Comparison of ENCODE assay signal across 1 cellular context in the genomic region with DNA sequence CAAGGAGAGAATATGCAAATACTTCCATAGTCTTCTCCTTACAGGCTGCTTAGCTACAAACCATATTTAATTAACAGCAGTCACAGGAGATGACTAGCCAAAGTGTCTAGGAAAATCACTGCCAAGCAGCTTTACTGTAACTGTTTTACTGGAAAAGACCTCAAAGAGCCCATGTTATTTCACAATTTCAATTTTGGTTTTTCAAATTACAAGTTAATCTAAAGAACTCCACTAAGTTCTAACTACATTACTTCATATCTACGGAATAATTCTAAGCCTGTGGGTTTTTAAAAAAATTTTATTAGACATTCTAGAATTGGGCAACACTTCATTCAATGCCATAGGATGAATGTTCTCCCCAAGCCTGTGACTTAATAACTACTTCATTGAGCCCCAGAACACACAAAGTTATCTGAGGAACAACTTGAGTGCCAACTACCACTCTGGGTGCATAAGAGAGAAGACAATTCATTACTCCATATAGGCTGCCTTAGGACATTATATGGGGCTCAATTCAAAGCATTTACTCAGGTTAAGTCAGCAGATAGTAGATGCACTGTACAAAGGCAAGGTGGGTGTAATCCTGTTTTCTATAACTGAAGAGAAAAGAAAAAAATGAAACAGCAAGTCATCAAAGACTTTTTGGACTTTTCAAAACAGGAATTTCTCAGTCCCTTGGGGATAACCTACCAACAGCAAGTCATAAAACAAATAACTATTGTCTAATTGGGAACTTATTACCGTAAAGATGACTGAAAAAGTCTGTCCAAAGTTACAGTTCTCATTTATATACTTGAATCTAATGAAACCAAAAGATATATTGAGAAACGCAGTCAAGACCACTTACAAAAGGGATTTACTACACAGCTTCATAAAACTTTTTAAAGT.
TF ChIP-seq lines count a peak whose summit lies in the region.

No MANE protein-coding gene starts in this region.

TF ChIP-seq in SK-N-SH, 30 proteins besides CTCF, POLR2A, EP300 and RAD21:
- TF ChIP-seq, protein P1, sequence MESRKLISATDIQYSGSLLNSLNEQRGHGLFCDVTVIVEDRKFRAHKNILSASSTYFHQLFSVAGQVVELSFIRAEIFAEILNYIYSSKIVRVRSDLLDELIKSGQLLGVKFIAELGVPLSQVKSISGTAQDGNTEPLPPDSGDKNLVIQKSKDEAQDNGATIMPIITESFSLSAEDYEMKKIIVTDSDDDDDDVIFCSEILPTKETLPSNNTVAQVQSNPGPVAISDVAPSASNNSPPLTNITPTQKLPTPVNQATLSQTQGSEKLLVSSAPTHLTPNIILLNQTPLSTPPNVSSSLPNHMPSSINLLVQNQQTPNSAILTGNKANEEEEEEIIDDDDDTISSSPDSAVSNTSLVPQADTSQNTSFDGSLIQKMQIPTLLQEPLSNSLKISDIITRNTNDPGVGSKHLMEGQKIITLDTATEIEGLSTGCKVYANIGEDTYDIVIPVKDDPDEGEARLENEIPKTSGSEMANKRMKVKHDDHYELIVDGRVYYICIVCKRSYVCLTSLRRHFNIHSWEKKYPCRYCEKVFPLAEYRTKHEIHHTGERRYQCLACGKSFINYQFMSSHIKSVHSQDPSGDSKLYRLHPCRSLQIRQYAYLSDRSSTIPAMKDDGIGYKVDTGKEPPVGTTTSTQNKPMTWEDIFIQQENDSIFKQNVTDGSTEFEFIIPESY (IDR thresholded peaks at IDR 0.05; ENCODE audit: borderline replicate concordance, low read depth): no peak
- no peak for TF ChIP-seq RFX5 (IDR thresholded peaks at IDR 0.05; ENCODE audit: low read length)
- no peak for TF ChIP-seq FOXM1 (IDR thresholded peaks at IDR 0.05; ENCODE audit: low read depth)
- no peak for TF ChIP-seq CHD2 (IDR thresholded peaks at IDR 0.05; ENCODE audit: low read length, partially characterized antibody)
- no peak for TF ChIP-seq SIN3A (IDR thresholded peaks at IDR 0.05; ENCODE audit: borderline replicate concordance, low read depth, low read length)
- no peak for TF ChIP-seq TCF12 (IDR thresholded peaks at IDR 0.05)
